ENCODE assay signal across 1 cellular context in genomic region chr9:85262333-85262732, GRCh38.
TF ChIP-seq lines count a peak whose summit lies in the region.

No MANE protein-coding gene starts in this region.

TF ChIP-seq in SK-N-SH, 30 proteins besides CTCF, POLR2A, EP300 and RAD21 (continued from another document):
- TF ChIP-seq REST (IDR thresholded peaks at IDR 0.05; ENCODE audit: low read depth, low read length): no peak
- TF ChIP-seq GABPA (IDR thresholded peaks at IDR 0.05; ENCODE audit: low read depth): no peak
- peak; percentile 95 for TF ChIP-seq TCF12 (IDR thresholded peaks at IDR 0.05)
- TF ChIP-seq JUND (IDR thresholded peaks at IDR 0.05): peak; percentile 51; the same call in 1 of the 2 replicates
- TF ChIP-seq FOXM1 (IDR thresholded peaks at IDR 0.05; ENCODE audit: low read depth): peak; percentile 36; the same call in 1 of the 2 replicates
- peak; percentile 54; the same call in 1 of the 2 replicates for TF ChIP-seq FOXJ3 (CRISPR knock-in tag; IDR thresholded peaks at IDR 0.05)
- no peak for TF ChIP-seq MEF2A (IDR thresholded peaks at IDR 0.05; ENCODE audit: borderline replicate concordance, low read depth)
- peak; percentile 60; the same call in 1 of the 2 replicates for TF ChIP-seq TEAD4 (IDR thresholded peaks at IDR 0.05; ENCODE audit: borderline replicate concordance, insufficient read depth)
- peak; percentile 75 for TF ChIP-seq PBX3 (IDR thresholded peaks at IDR 0.05)
- TF ChIP-seq ELF1 (IDR thresholded peaks at IDR 0.05): no peak
- peak; percentile 92 for TF ChIP-seq RCOR1 (IDR thresholded peaks at IDR 0.05; ENCODE audit: low read length)
- TF ChIP-seq GATA2 (CRISPR knock-in tag; IDR thresholded peaks at IDR 0.05): peak; percentile 94
- TF ChIP-seq YY1 (IDR thresholded peaks at IDR 0.05; ENCODE audit: low read depth): no peak
- peak; percentile 70; the same call in 1 of the 2 replicates for TF ChIP-seq POLR2AphosphoS5 (IDR thresholded peaks at IDR 0.05; ENCODE audit: low read depth, low read length)
- peak; percentile 72; the same call in 1 of the 2 replicates for TF ChIP-seq RXRA (IDR thresholded peaks at IDR 0.05; ENCODE audit: borderline replicate concordance, low read depth)
TF ChIP-seq in SK-N-SH: peak in this region for 12.
